8 cellular contexts compared by ENCODE assay signal in the genomic region with DNA sequence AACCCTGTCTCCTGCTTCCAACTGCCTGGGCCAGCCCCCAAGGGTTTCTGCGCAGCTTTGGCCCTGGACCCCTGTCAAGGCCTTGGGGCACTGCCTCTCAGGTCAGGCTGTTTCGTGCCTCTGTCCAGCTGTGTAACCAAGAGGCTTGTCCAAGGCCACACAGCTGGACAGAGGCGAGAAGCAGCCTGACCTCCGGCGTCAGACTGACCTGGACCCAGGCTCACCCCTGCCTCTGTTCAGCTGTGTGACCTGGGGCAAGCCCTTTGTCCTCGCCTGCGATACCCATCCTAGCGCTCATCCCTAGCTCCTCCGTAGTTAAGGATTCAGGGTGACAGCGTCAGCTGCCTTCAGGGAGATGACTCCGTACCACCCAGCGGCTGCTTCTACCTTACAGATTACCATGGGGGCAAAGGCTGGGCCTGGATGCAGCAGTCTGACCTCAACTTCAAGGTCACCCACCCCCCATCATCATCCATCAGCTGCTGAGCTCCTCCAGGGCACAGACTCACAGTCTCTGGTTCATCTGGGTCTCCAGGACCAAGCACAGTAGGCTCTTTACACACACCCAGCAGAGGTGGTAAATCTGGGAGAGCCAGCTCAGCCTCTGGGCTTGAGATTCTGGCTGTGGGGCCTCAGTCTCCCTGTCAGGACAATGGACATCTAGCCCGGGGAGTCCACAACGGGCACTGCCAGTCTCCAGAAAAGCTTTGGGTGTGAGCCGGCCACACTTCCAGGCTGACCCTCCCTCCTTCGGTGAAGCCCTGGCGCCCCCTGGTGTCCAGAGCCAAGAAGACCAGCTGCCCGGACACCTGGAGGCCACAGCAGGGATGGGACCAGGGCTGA.
DNase-seq lines count a peak whose midpoint lies in the region; ATAC-seq and TF ChIP-seq lines count a peak whose summit lies in the region.

No MANE protein-coding gene starts in this region.

- H3K9me3 ChIP-seq in HAP-1 = no peaks in the 10 kb centered on the region

- DNase-seq in COLO668 (lab: John Stamatoyannopoulos, UW; ENCODE audit: unreplicated experiment) = peak; percentile 89
- DNase-seq in HAP-1 (ENCODE audit: low spot score in 2 of 2) = peak; percentile 58 to 95
- peak; percentile 45 for DNase-seq in NCI-H2171 (lab: John Stamatoyannopoulos, UW)
- peak; percentile 91 to 98 for DNase-seq in T47D (ENCODE audit: low read depth in 1 of 2, low spot score in 1 of 2)
- peak; percentile 94 for DNase-seq in islet precursor cell
- peak; percentile 46 to 69 for DNase-seq in stimulated activated CD4-positive, alpha-beta T cell treated with anti-CD3 and anti-CD28 coated beads, Interleukin-1b, Interleukin-23, amount 100 ng/mL, for 1 hour (ENCODE audit: low read depth in 2 of 2)

- TF ChIP-seq CTCF in WI38 (IDR thresholded peaks at IDR 0.05; ENCODE audit: low read depth, low read length) = peak; percentile 89

- no peaks in the 10 kb centered on the region for H3K27me3 ChIP-seq in HAP-1 (ENCODE audit: low read depth)

- in situ Hi-C loops in HAP-1 (cut with MboI; ENCODE audit: low sequenced_read_pairs) (no loop called here), T47D (cut with HindIII; ENCODE audit: low pct_unique_long_range_greater_than_20kb, low sequenced_read_pairs) (no loop called here)

- no peaks in the 10 kb centered on the region for H3K36me3 ChIP-seq in HAP-1 (replicated peaks)

- no peaks in the 10 kb centered on the region for H3K4me1 ChIP-seq in HAP-1

- no peak for ATAC-seq in HG03378 (IDR thresholded peaks at IDR 0.05; ENCODE audit: unreplicated experiment)

- H3K4me3 ChIP-seq in HAP-1 (no peak overlapping the region), WI38 (ENCODE audit: low read depth, low read length) (no peak overlapping the region)
